Comparison of ENCODE assay signal across 26 cellular contexts in genomic region chr2:19833978-19834377, GRCh38.
A peak's percentile ranks its signal among the peaks of the same experiment; 100 is the strongest.
DNase-seq lines count a peak whose midpoint lies in the region; ATAC-seq, FAIRE-seq and TF ChIP-seq lines count a peak whose summit lies in the region.
"Had no signal": no experiment of that assay in that cellular context is flagged by ENCODE, and none has a peak within 500 bp of the region (broad histone marks: within the 10 kb centered on the region; RNA-seq: fewer than 3 reads in every experiment).

No MANE protein-coding gene starts in this region.

- no peak for TF ChIP-seq CTCF in mammary epithelial cell (conservative IDR thresholded peaks at IDR 0.05 in 1 of 2, IDR thresholded peaks at IDR 0.05 in 1 of 2; ENCODE audit: extremely low read depth in 1 of 2, insufficient read depth in 1 of 2, low read depth in 1 of 2, low read length in 2 of 2)

- FAIRE-seq in HTR-8/SVneo (lab: Jason Lieb, UNC), result peak; percentile 49
- FAIRE-seq: A549, D721Med, GM12878, GM18507, H54 had no signal

- ATAC-seq in GM21576 (IDR thresholded peaks at IDR 0.05; ENCODE audit: unreplicated experiment), result no peak
- ATAC-seq: A549, GM12878 had no signal

- peak; percentile 3 for DNase-seq in CD1c-positive myeloid dendritic cell (ENCODE audit: extremely low spot score)
- no peak for DNase-seq in HTR-8/SVneo (ENCODE audit: insufficient read length, low spot score)
- peak; percentile 6 for DNase-seq in ecto neural progenitor cell (ENCODE audit: low spot score)
- peak; percentile 11 for DNase-seq in mesenteric fat pad (ENCODE audit: low spot score)
- no peak for DNase-seq in NCI-H226
- DNase-seq in mammary epithelial cell, result no peak
- DNase-seq: 8988T; ACHN; AML-193; BE2C; Caco-2; CD4-positive, alpha-beta memory T cell; DMS 273 treated with DMSO at 0.1 percent for 48 hours; DMS79; EL; GDM1; GOT3; HFFc6 had no signal

- H4K20me1 ChIP-seq in mammary epithelial cell (ENCODE audit: insufficient read depth, low read length), result no peaks in the 10 kb centered on the region
- H4K20me1 ChIP-seq: BLaER1 treated with 17β-estradiol and CSF1 and Interleukin-3, amounts not matched to agents 10 nM and 100 nM had no signal

- H3K9me3 ChIP-seq in mammary epithelial cell (replicated peaks; ENCODE audit: insufficient read depth, low read length), result no peaks in the 10 kb centered on the region
- H3K9me3 ChIP-seq: A549, BE2C, Caco-2, HAP-1 had no signal

- no peaks in the 10 kb centered on the region for H3K79me2 ChIP-seq in mammary epithelial cell (ENCODE audit: insufficient read depth, low read length)

- in situ Hi-C loops in mammary epithelial cell (cut with MboI; ENCODE audit: low sequenced_read_pairs in 2 of 2), result no loop called here

- dilution Hi-C loops in mammary epithelial cell (cut with HindIII; ENCODE audit: low sequenced_read_pairs), result no loop called here

- no peaks in the 10 kb centered on the region for H3K4me1 ChIP-seq in mammary epithelial cell (ENCODE audit: insufficient read depth, low read length)
- H3K4me1 ChIP-seq: BE2C; BLaER1 treated with 17β-estradiol and CSF1 and Interleukin-3, amounts not matched to agents 10 nM and 100 nM; Caco-2; HAP-1 had no signal

- no peak overlapping the region for H2AFZ ChIP-seq in mammary epithelial cell (ENCODE audit: low read depth, low read length)

- 75% methylated on average over 3 of the region's 3 CpGs for WGBS in mammary epithelial cell (ENCODE audit: low coverage, missing lambda C conversion rate)

- no peaks in the 10 kb centered on the region for H3K27me3 ChIP-seq in mammary epithelial cell (ENCODE audit: insufficient read depth, low read length)
- H3K27me3 ChIP-seq: BLaER1 treated with 17β-estradiol and CSF1 and Interleukin-3, amounts not matched to agents 10 nM and 100 nM had no signal

- intact Hi-C loops in mammary epithelial cell (cut with micrococcal nuclease), result no loop called here

- BruUV-seq in mammary epithelial cell (replicated peaks; lab: Mats Ljungman, UMichigan), result no TSS peak

- no peaks in the 10 kb centered on the region for H3K36me3 ChIP-seq in mammary epithelial cell (ENCODE audit: insufficient read depth, low read length)
- H3K36me3 ChIP-seq: BE2C; BLaER1 treated with 17β-estradiol and CSF1 and Interleukin-3, amounts not matched to agents 10 nM and 100 nM; HAP-1 had no signal

- H3K4me3 ChIP-seq in mammary epithelial cell (replicated peaks in 1 of 3; ENCODE audit: insufficient read depth in 1 of 3, low read depth in 2 of 3, low read length in 3 of 3), result no peak overlapping the region
- H3K4me3 ChIP-seq: A549; BLaER1 treated with 17β-estradiol and CSF1 and Interleukin-3, amounts not matched to agents 10 nM and 100 nM; GM12878; HAP-1 had no signal

- H3K4me2 ChIP-seq in mammary epithelial cell (ENCODE audit: insufficient read depth, low read depth, low read length), result no peak overlapping the region
- H3K4me2 ChIP-seq: A549; BLaER1 treated with 17β-estradiol and CSF1 and Interleukin-3, amounts not matched to agents 10 nM and 100 nM had no signal

- no peak overlapping the region for H3K9ac ChIP-seq in mammary epithelial cell (ENCODE audit: insufficient read depth, low read length)
- H3K9ac ChIP-seq: BLaER1 treated with 17β-estradiol and CSF1 and Interleukin-3, amounts not matched to agents 10 nM and 100 nM had no signal

- H3K27ac ChIP-seq in mammary epithelial cell (ENCODE audit: insufficient read depth, low read depth, low read length), result no peak overlapping the region
- H3K27ac ChIP-seq: A549; BLaER1 treated with 17β-estradiol and CSF1 and Interleukin-3, amounts not matched to agents 10 nM and 100 nM had no signal

- CTCF ChIA-PET in mammary epithelial cell (lab: Charles Lee; ENCODE audit: low non-redundant PET), result no interaction called here

Comparison
In these comparisons a context has a peak if more than half of its experiments do, and no peak if none do; other contexts are left out.
1. DNase-seq: peak in CD1c-positive myeloid dendritic cell (single experiment), ecto neural progenitor cell (single experiment) and mesenteric fat pad (single experiment); none in HTR-8/SVneo (single experiment), NCI-H226 (single experiment) and mammary epithelial cell (single experiment).